1 cellular context compared by ENCODE assay signal in genomic region chr2:228681979-228682378, GRCh38.
TF ChIP-seq lines count a peak whose summit lies in the region.

No MANE protein-coding gene starts in this region.

TF ChIP-seq in A549, 52 proteins besides CTCF, POLR2A, EP300 and RAD21 (continued from another document):
- TF ChIP-seq E2F6 (IDR thresholded peaks at IDR 0.05; ENCODE audit: borderline replicate concordance, low read depth) (no peak), USF2 (IDR thresholded peaks at IDR 0.05) (no peak), KDM5A (IDR thresholded peaks at IDR 0.05) (no peak), TP53 (CRISPR knock-in tag; IDR thresholded peaks at IDR 0.05) (no peak), TFCP2L1 (CRISPR knock-in tag; IDR thresholded peaks at IDR 0.05) (no peak), ESRRA (IDR thresholded peaks at IDR 0.05; ENCODE audit: borderline replicate concordance, low read length) (no peak), PHF8 (IDR thresholded peaks at IDR 0.05; ENCODE audit: borderline replicate concordance, low read depth) (no peak), NFE2L2 (conservative IDR thresholded peaks at IDR 0.05; ENCODE audit: low read length) (no peak), NR3C1 (IDR thresholded peaks at IDR 0.05) (no peak)
